18 cellular contexts compared by ENCODE assay signal in genomic region chr2:143946436-143947385, GRCh38.
DNase-seq lines count a peak whose midpoint lies in the region; ATAC-seq and TF ChIP-seq lines count a peak whose summit lies in the region.
"Had no signal": no experiment of that assay in that cellular context is flagged by ENCODE, and none has a peak within 500 bp of the region (broad histone marks: within the 10 kb centered on the region; RNA-seq: fewer than 3 reads in every experiment).

No MANE protein-coding gene starts in this region.

- H3K9me3 ChIP-seq in endodermal cell (ENCODE audit: control insufficient read depth, low read length) = no peaks in the 10 kb centered on the region
- H3K9me3 ChIP-seq: Caco-2, colonic mucosa, thyroid gland had no signal

- H3K9ac ChIP-seq in endodermal cell (ENCODE audit: extremely low read depth, low read length, poor library complexity, severe bottlenecking) = no peak overlapping the region

- WGBS in endodermal cell (ENCODE audit: insufficient coverage in 1 of 2, insufficient read length in 1 of 2), 2 experiments = 91 to 92% methylated on average over 13 to 18 of the region's 18 CpGs

- POLR2A ChIA-PET in activated CD4-positive, alpha-beta T cell treated with anti-CD3 and anti-CD28 coated beads for 36 hours (lab: Charles Lee) = no interaction called here

- no peak overlapping the region for H3K27ac ChIP-seq in endodermal cell (ENCODE audit: low read depth, low read length)
- H3K27ac ChIP-seq: colonic mucosa, thyroid gland had no signal

- H3K27ac Mint-ChIP-seq in endodermal cell = no peak overlapping the region
- H3K27ac Mint-ChIP-seq in activated CD4-positive, alpha-beta T cell treated with anti-CD3 and anti-CD28 coated beads for 36 hours = no peak overlapping the region
- H3K27ac Mint-ChIP-seq: activated CD8-positive, alpha-beta T cell treated with anti-CD3 and anti-CD28 coated beads, Interleukin-2, amount 10 ng/mL, durations not matched to agents 7 days and 5 days had no signal

- TF ChIP-seq CTCF in endodermal cell (conservative IDR thresholded peaks at IDR 0.05) = no peak

- no peak overlapping the region for H3K4me3 ChIP-seq in endodermal cell (ENCODE audit: low read length)
- H3K4me3 ChIP-seq: colonic mucosa, thyroid gland had no signal

- no peak overlapping the region for H3K4me3 Mint-ChIP-seq in endodermal cell
- H3K4me3 Mint-ChIP-seq in activated CD4-positive, alpha-beta T cell treated with anti-CD3 and anti-CD28 coated beads for 36 hours = no peak overlapping the region
- H3K4me3 Mint-ChIP-seq: activated CD8-positive, alpha-beta T cell treated with anti-CD3 and anti-CD28 coated beads, Interleukin-2, amount 10 ng/mL, durations not matched to agents 7 days and 5 days; neural crest cell had no signal

- H3K36me3 Mint-ChIP-seq in endodermal cell (ENCODE audit: low read depth) = peaks cover 5% of the 10 kb centered on the region
- H3K36me3 Mint-ChIP-seq in activated CD4-positive, alpha-beta T cell treated with anti-CD3 and anti-CD28 coated beads for 36 hours (ENCODE audit: low read depth) = peaks cover 6% of the 10 kb centered on the region

- peaks cover 6% of the 10 kb centered on the region for H3K4me1 Mint-ChIP-seq in endodermal cell
- no peaks in the 10 kb centered on the region for H3K4me1 Mint-ChIP-seq in activated CD4-positive, alpha-beta T cell treated with anti-CD3 and anti-CD28 coated beads for 36 hours
- H3K4me1 Mint-ChIP-seq: neural crest cell had no signal

- no peaks in the 10 kb centered on the region for H3K36me3 ChIP-seq in endodermal cell (ENCODE audit: control insufficient read depth, insufficient read depth, low read length)
- H3K36me3 ChIP-seq: colonic mucosa, thyroid gland had no signal

- intact Hi-C loops in activated CD4-positive, alpha-beta T cell treated with anti-CD3 and anti-CD28 coated beads for 36 hours (cut with DNase I, micrococcal nuclease) = no loop called here

- H3K27me3 Mint-ChIP-seq in endodermal cell (ENCODE audit: insufficient read depth) = no peaks in the 10 kb centered on the region
- H3K27me3 Mint-ChIP-seq in activated CD4-positive, alpha-beta T cell treated with anti-CD3 and anti-CD28 coated beads for 36 hours = no peaks in the 10 kb centered on the region

- H3K9me3 Mint-ChIP-seq in endodermal cell = no peaks in the 10 kb centered on the region
- no peaks in the 10 kb centered on the region for H3K9me3 Mint-ChIP-seq in activated CD4-positive, alpha-beta T cell treated with anti-CD3 and anti-CD28 coated beads for 36 hours (ENCODE audit: low read depth)
- H3K9me3 Mint-ChIP-seq: neural crest cell had no signal

- H3K4me1 ChIP-seq in endodermal cell (ENCODE audit: control insufficient read depth, insufficient read depth, low read length) = no peaks in the 10 kb centered on the region
- H3K4me1 ChIP-seq: Caco-2, colonic mucosa, thyroid gland had no signal

- CTCF ChIA-PET in activated CD4-positive, alpha-beta T cell treated with anti-CD3 and anti-CD28 coated beads for 36 hours (lab: Charles Lee) = no interaction called here

- DNase-seq in NCI-H146 treated with DMSO at 0.1 percent for 48 hours (lab: John Stamatoyannopoulos, UW; ENCODE audit: unreplicated experiment) = peak; percentile 49
- DNase-seq in NCI-H146 (lab: John Stamatoyannopoulos, UW) = no peak
- peak; percentile 36 for DNase-seq in ELR (ENCODE audit: low read depth)
- peak; percentile 91 for DNase-seq in NOMO-1 treated with DMSO at 0.1 percent for 48 hours (lab: John Stamatoyannopoulos, UW; ENCODE audit: unreplicated experiment)
- DNase-seq in cerebellum (ENCODE audit: low spot score) = peak; percentile 41
- no peak for DNase-seq in endodermal cell
- no peak for DNase-seq in activated CD4-positive, alpha-beta T cell treated with anti-CD3 and anti-CD28 coated beads for 36 hours
- DNase-seq: activated CD8-positive, alpha-beta T cell treated with anti-CD3 and anti-CD28 coated beads, Interleukin-2, amount 10 ng/mL, durations not matched to agents 7 days and 5 days; amygdala; Caco-2; colonic mucosa; head of caudate nucleus; mesendoderm; retina; stimulated activated CD4-positive, alpha-beta T cell treated with anti-CD3 and anti-CD28 coated beads, Interleukin-1b, Interleukin-23, amount 100 ng/mL, for 48 hours; thyroid gland had no signal

- H3K27me3 ChIP-seq in endodermal cell (ENCODE audit: control insufficient read depth, insufficient read depth, low read length, poor library complexity, severe bottlenecking) = no peaks in the 10 kb centered on the region
- H3K27me3 ChIP-seq: colonic mucosa, thyroid gland had no signal

- no peak for ATAC-seq in HG02588 (IDR thresholded peaks at IDR 0.05; ENCODE audit: unreplicated experiment)
- ATAC-seq in activated CD4-positive, alpha-beta T cell treated with anti-CD3 and anti-CD28 coated beads for 36 hours = no peak
- ATAC-seq: activated CD8-positive, alpha-beta T cell treated with anti-CD3 and anti-CD28 coated beads, Interleukin-2, amount 10 ng/mL, durations not matched to agents 7 days and 5 days had no signal

Comparison
In these comparisons a context has a peak if more than half of its experiments do, and no peak if none do; other contexts are left out.
1. DNase-seq: peak in NCI-H146 treated with DMSO at 0.1 percent for 48 hours (single experiment), ELR (single experiment), NOMO-1 treated with DMSO at 0.1 percent for 48 hours (single experiment) and cerebellum (single experiment); none in NCI-H146 (single experiment), endodermal cell (single experiment) and activated CD4-positive, alpha-beta T cell treated with anti-CD3 and anti-CD28 coated beads for 36 hours (single experiment).